In the genomic region with DNA sequence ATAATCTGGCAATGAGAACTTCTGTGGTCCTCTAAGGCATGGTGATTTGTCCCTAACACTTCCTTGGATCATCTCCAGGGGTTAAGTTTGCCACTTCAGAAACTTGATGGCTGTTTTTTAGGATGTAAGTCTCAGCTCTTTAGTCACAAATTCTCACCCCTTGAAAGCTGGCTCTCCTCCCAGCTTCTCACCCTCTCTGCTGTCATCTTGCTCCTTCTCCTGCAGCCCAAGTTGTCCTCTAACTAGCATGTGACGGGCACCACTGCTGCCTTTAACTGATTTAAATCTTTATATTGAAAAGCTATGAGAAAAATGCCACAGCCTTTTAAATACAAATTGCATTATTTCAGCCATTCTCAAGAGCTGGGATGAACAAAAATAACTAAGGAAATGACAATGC, we compare ENCODE assay signal across 20 cellular contexts.
"Had no signal": no experiment of that assay in that cellular context is flagged by ENCODE, and none has a peak within 500 bp of the region (broad histone marks: within the 10 kb centered on the region; RNA-seq: fewer than 3 reads in every experiment).

No MANE protein-coding gene starts in this region.

- H3K27me3 ChIP-seq: hepatocyte, ovary, uterus had no signal

- H3K9me3 ChIP-seq: ovary, prostate gland, uterus had no signal

- H3K4me1 ChIP-seq: prostate gland, uterus had no signal

- DNase-seq: activated CD4-positive, alpha-beta T cell treated with anti-CD3 and anti-CD28 coated beads, Interleukin-2, amount 10 ng/mL, durations not matched to agents 7 days and 5 days; activated CD4-positive, CD25-positive, alpha-beta regulatory T cell treated with anti-CD3 and anti-CD28 coated beads, Interleukin-2, amount 50 U/mL, for 72 hours; activated gamma-delta T cell treated with Interleukin-2 at 50 U/mL for 16 hours; activated T-cell treated with anti-CD3 and anti-CD28 coated beads, Interleukin-2, amount 50 U/mL, for 1 hour; aorta; effector memory CD4-positive, alpha-beta T cell; foreskin melanocyte; immature natural killer cell; kidney glomerular epithelial cell; naive thymus-derived CD8-positive, alpha-beta T cell; ovary; stimulated activated CD4-positive, alpha-beta T cell treated with anti-CD3 and anti-CD28 coated beads, Interleukin-4, amount 100 ng/mL, for 24 hours; stimulated activated naive CD4-positive, alpha-beta T cell treated with Interleukin-2 at 50 U/mL for 16 hours; trophoblast cell; uterus; WERI-Rb-1 had no signal

- H3K4me1 Mint-ChIP-seq: activated CD4-positive, alpha-beta T cell treated with anti-CD3 and anti-CD28 coated beads, Interleukin-2, amount 10 ng/mL, durations not matched to agents 7 days and 5 days had no signal

- H3K36me3 ChIP-seq: ovary, prostate gland, uterus, WERI-Rb-1 had no signal

- H3K4me3 Mint-ChIP-seq: activated CD4-positive, alpha-beta T cell treated with anti-CD3 and anti-CD28 coated beads, Interleukin-2, amount 10 ng/mL, durations not matched to agents 7 days and 5 days; central memory CD8-positive, alpha-beta T cell; immature natural killer cell; naive thymus-derived CD8-positive, alpha-beta T cell had no signal

- H3K27ac Mint-ChIP-seq: activated CD4-positive, alpha-beta T cell treated with anti-CD3 and anti-CD28 coated beads, Interleukin-2, amount 10 ng/mL, durations not matched to agents 7 days and 5 days; activated naive CD4-positive, alpha-beta T cell treated with anti-CD3 and anti-CD28 coated beads, Interleukin-2, amount 50 U/mL, for 72 hours; immature natural killer cell; naive thymus-derived CD8-positive, alpha-beta T cell had no signal

- H3K9me3 Mint-ChIP-seq: central memory CD8-positive, alpha-beta T cell had no signal

- H3K4me3 ChIP-seq: hepatocyte, ovary, prostate gland, uterus had no signal

- H3K27me3 Mint-ChIP-seq: activated CD4-positive, alpha-beta T cell treated with anti-CD3 and anti-CD28 coated beads, Interleukin-2, amount 10 ng/mL, durations not matched to agents 7 days and 5 days; central memory CD8-positive, alpha-beta T cell; naive thymus-derived CD8-positive, alpha-beta T cell had no signal

- H3K27ac ChIP-seq: hepatocyte, prostate gland, uterus, WERI-Rb-1 had no signal

- ATAC-seq: activated naive CD4-positive, alpha-beta T cell treated with anti-CD3 and anti-CD28 coated beads, Interleukin-2, amount 50 U/mL, for 72 hours; naive thymus-derived CD8-positive, alpha-beta T cell had no signal
